ENCODE assay signal across 1 cellular context in the genomic region with DNA sequence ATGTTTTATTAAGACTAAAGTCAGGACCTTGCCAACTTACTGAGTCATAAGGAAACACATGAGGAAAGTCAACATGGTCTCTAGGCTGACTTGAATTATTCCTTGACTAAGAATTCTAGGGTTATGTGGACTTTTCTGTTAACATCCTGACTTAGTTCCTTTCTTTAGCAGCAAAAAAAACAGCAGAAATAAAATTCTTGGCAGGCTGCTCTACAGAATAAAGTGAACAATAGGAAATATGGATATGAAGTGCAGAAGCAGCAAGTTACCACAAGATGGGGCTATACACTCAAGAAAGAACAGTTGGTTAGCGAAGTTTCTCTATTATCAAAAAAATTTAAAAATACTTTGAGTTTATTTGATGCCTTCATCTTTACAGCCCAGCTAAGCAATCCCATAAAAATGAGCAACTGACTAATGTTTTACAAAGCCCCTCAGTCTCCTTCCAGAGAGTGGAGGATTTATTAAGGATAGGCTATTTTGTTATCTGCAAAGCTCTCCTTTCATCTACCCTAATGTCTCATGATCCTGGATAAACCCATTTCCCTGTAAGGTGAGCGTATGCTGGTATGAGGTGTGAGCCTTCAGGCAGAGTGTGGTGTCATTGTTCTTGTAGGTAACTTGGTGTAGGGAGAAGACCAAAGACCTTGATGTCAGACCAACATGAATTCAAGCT.
TF ChIP-seq lines count a peak whose summit lies in the region.

No MANE protein-coding gene starts in this region.

TF ChIP-seq in endothelial cell of umbilical vein, 7 proteins besides CTCF, POLR2A, EP300 and RAD21:
- TF ChIP-seq FOS (IDR thresholded peaks at IDR 0.05; ENCODE audit: borderline replicate concordance, insufficient read depth, low read length) (peak; percentile 80), GATA2 (IDR thresholded peaks at IDR 0.05; ENCODE audit: insufficient read depth, insufficient read length, low read depth, low read length) (no peak), JUN (IDR thresholded peaks at IDR 0.05; ENCODE audit: borderline replicate concordance, insufficient read depth, insufficient read length, low read depth) (peak; percentile 44), POLR2AphosphoS5 (IDR thresholded peaks at IDR 0.05; ENCODE audit: insufficient read depth, low read depth, low read length) (peak; percentile 42)
TF ChIP-seq in endothelial cell of umbilical vein: peak in this region for 3.
